In the genomic region with DNA sequence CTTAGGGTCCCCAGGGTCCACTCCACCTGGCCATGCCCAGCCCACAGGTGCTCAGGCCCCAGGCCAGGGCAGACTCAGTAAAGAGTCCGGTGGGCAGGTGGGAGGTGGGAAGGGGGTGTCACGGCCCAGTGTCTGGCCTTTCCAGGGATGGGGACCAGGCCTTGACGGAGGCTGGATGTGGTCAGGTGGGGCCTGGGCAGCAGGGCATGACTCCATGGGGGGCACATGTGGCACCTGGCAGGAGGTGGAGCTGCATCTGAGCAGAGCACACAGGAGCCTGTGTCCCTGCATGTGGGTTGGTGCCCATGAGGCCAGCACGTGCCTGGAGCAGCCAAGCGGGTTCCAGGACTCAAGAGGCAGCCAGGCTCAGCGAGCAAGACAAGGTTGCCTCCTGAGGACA, we compare ENCODE assay signal across 30 cellular contexts.
"Had no signal": no experiment of that assay in that cellular context is flagged by ENCODE, and none has a peak within 500 bp of the region (broad histone marks: within the 10 kb centered on the region; RNA-seq: fewer than 3 reads in every experiment).

No MANE protein-coding gene starts in this region.

- H3K4me3 ChIP-seq: ascending aorta, breast epithelium, cardiac muscle cell, coronary artery, dorsolateral prefrontal cortex had no signal

- ATAC-seq: activated CD4-positive, alpha-beta T cell treated with anti-CD3 and anti-CD28 coated beads for 36 hours; activated naive CD4-positive, alpha-beta T cell treated with anti-CD3 and anti-CD28 coated beads, Interleukin-2, amount 50 U/mL, for 72 hours; activated T-cell treated with anti-CD3 and anti-CD28 coated beads, Interleukin-2, amount 50 U/mL, for 72 hours; esophagus mucosa had no signal

- H3K27me3 Mint-ChIP-seq: activated CD4-positive, alpha-beta T cell treated with anti-CD3 and anti-CD28 coated beads, Interleukin-2, amount 10 ng/mL, durations not matched to agents 7 days and 5 days had no signal

- H3K36me3 ChIP-seq: ascending aorta, breast epithelium, cardiac muscle cell had no signal

- H3K9me3 Mint-ChIP-seq: activated CD4-positive, alpha-beta memory T cell treated with anti-CD3 and anti-CD28 coated beads, Interleukin-2, amount 10 ng/mL, durations not matched to agents 7 days and 5 days; activated CD4-positive, alpha-beta T cell treated with anti-CD3 and anti-CD28 coated beads, Interleukin-2, amount 10 ng/mL, durations not matched to agents 7 days and 5 days; activated naive CD4-positive, alpha-beta T cell treated with anti-CD3 and anti-CD28 coated beads, Interleukin-2, amount 10 ng/mL, durations not matched to agents 7 days and 5 days; activated naive CD4-positive, alpha-beta T cell treated with anti-CD3 and anti-CD28 coated beads, Interleukin-2, amount 50 U/mL, for 72 hours; activated naive CD8-positive, alpha-beta T cell treated with anti-CD3 and anti-CD28 coated beads, Interleukin-2, amount 10 ng/mL, durations not matched to agents 7 days and 5 days; activated T-cell treated with anti-CD3 and anti-CD28 coated beads, Interleukin-2, amount 50 U/mL, for 24 hours; activated T-cell treated with anti-CD3 and anti-CD28 coated beads, Interleukin-2, amount 50 U/mL, for 72 hours; dendritic cell treated with granulocyte-macrophage colony-stimulating factor and Interleukin-4, amounts not matched to agents 40 ng/mL and 50 ng/mL, for 4 days; endodermal cell had no signal

- H3K27ac Mint-ChIP-seq: activated CD4-positive, alpha-beta memory T cell treated with anti-CD3 and anti-CD28 coated beads, Interleukin-2, amount 10 ng/mL, durations not matched to agents 7 days and 5 days; activated CD4-positive, alpha-beta T cell treated with anti-CD3 and anti-CD28 coated beads for 36 hours; activated CD4-positive, alpha-beta T cell treated with anti-CD3 and anti-CD28 coated beads, Interleukin-2, amount 10 ng/mL, durations not matched to agents 7 days and 5 days; activated naive CD4-positive, alpha-beta T cell treated with anti-CD3 and anti-CD28 coated beads, Interleukin-2, amount 10 ng/mL, durations not matched to agents 7 days and 5 days; activated naive CD4-positive, alpha-beta T cell treated with anti-CD3 and anti-CD28 coated beads, Interleukin-2, amount 50 U/mL, for 72 hours; activated naive CD8-positive, alpha-beta T cell treated with anti-CD3 and anti-CD28 coated beads, Interleukin-2, amount 10 ng/mL, durations not matched to agents 7 days and 5 days; activated T-cell treated with anti-CD3 and anti-CD28 coated beads, Interleukin-2, amount 50 U/mL, for 24 hours; activated T-cell treated with anti-CD3 and anti-CD28 coated beads, Interleukin-2, amount 50 U/mL, for 72 hours; dendritic cell treated with granulocyte-macrophage colony-stimulating factor and Interleukin-4, amounts not matched to agents 40 ng/mL and 50 ng/mL, for 4 days; endodermal cell had no signal

- H3K4me3 Mint-ChIP-seq: activated CD4-positive, alpha-beta memory T cell treated with anti-CD3 and anti-CD28 coated beads, Interleukin-2, amount 10 ng/mL, durations not matched to agents 7 days and 5 days; activated CD4-positive, alpha-beta T cell treated with anti-CD3 and anti-CD28 coated beads for 36 hours; activated CD4-positive, alpha-beta T cell treated with anti-CD3 and anti-CD28 coated beads, Interleukin-2, amount 10 ng/mL, durations not matched to agents 7 days and 5 days; activated naive CD4-positive, alpha-beta T cell treated with anti-CD3 and anti-CD28 coated beads, Interleukin-2, amount 10 ng/mL, durations not matched to agents 7 days and 5 days; activated naive CD8-positive, alpha-beta T cell treated with anti-CD3 and anti-CD28 coated beads, Interleukin-2, amount 10 ng/mL, durations not matched to agents 7 days and 5 days; activated T-cell treated with anti-CD3 and anti-CD28 coated beads, Interleukin-2, amount 50 U/mL, for 24 hours; activated T-cell treated with anti-CD3 and anti-CD28 coated beads, Interleukin-2, amount 50 U/mL, for 72 hours; dendritic cell treated with granulocyte-macrophage colony-stimulating factor and Interleukin-4, amounts not matched to agents 40 ng/mL and 50 ng/mL, for 4 days; endodermal cell had no signal

- H3K9me3 ChIP-seq: ascending aorta, breast epithelium had no signal

- H3K4me1 Mint-ChIP-seq: activated CD4-positive, alpha-beta memory T cell treated with anti-CD3 and anti-CD28 coated beads, Interleukin-2, amount 10 ng/mL, durations not matched to agents 7 days and 5 days; activated naive CD4-positive, alpha-beta T cell treated with anti-CD3 and anti-CD28 coated beads, Interleukin-2, amount 10 ng/mL, durations not matched to agents 7 days and 5 days; activated naive CD8-positive, alpha-beta T cell treated with anti-CD3 and anti-CD28 coated beads, Interleukin-2, amount 10 ng/mL, durations not matched to agents 7 days and 5 days; endodermal cell had no signal

- H3K27ac ChIP-seq: ascending aorta, breast epithelium, cardiac muscle cell, coronary artery, dorsolateral prefrontal cortex had no signal

- H3K36me3 Mint-ChIP-seq: activated naive CD4-positive, alpha-beta T cell treated with anti-CD3 and anti-CD28 coated beads, Interleukin-2, amount 10 ng/mL, durations not matched to agents 7 days and 5 days; activated naive CD4-positive, alpha-beta T cell treated with anti-CD3 and anti-CD28 coated beads, Interleukin-2, amount 50 U/mL, for 72 hours; activated naive CD8-positive, alpha-beta T cell treated with anti-CD3 and anti-CD28 coated beads, Interleukin-2, amount 10 ng/mL, durations not matched to agents 7 days and 5 days; brain had no signal

- DNase-seq: activated CD4-positive, alpha-beta memory T cell treated with anti-CD3 and anti-CD28 coated beads, Interleukin-2, amount 10 ng/mL, durations not matched to agents 7 days and 5 days; activated CD4-positive, alpha-beta T cell treated with anti-CD3 and anti-CD28 coated beads for 36 hours; activated CD4-positive, alpha-beta T cell treated with anti-CD3 and anti-CD28 coated beads, Interleukin-2, amount 10 ng/mL, durations not matched to agents 7 days and 5 days; activated CD4-positive, alpha-beta T cell treated with anti-CD3 and anti-CD28 coated beads, Interleukin-2, amount 50 U/mL, for 4 hours; activated CD4-positive, CD25-positive, alpha-beta regulatory T cell; activated CD4-positive, CD25-positive, alpha-beta regulatory T cell treated with anti-CD3 and anti-CD28 coated beads, Interleukin-2, amount 50 U/mL, for 72 hours; activated CD8-positive, alpha-beta memory T cell treated with anti-CD3 and anti-CD28 coated beads, Interleukin-2, amount 50 U/mL, for 48 hours; activated gamma-delta T cell; activated naive CD4-positive, alpha-beta T cell; activated naive CD4-positive, alpha-beta T cell treated with anti-CD3 and anti-CD28 coated beads, Interleukin-2, amount 10 ng/mL, durations not matched to agents 7 days and 5 days; activated naive CD8-positive, alpha-beta T cell treated with anti-CD3 and anti-CD28 coated beads, Interleukin-2, amount 10 ng/mL, durations not matched to agents 7 days and 5 days; activated T-cell treated with anti-CD3 and anti-CD28 coated beads for 4 hours; activated T-cell treated with anti-CD3 and anti-CD28 coated beads, Interleukin-2, amount 50 U/mL, for 24 hours; activated T-cell treated with anti-CD3 and anti-CD28 coated beads, Interleukin-2, amount 50 U/mL, for 72 hours; central memory CD4-positive, alpha-beta T cell; cerebellar nuclear complex; dorsolateral prefrontal cortex; effector memory CD4-positive, alpha-beta T cell; endodermal cell; foreskin fibroblast; head of caudate nucleus; T-helper 2 cell had no signal
